Comparison of ENCODE assay signal across 1 cellular context in the genomic region with DNA sequence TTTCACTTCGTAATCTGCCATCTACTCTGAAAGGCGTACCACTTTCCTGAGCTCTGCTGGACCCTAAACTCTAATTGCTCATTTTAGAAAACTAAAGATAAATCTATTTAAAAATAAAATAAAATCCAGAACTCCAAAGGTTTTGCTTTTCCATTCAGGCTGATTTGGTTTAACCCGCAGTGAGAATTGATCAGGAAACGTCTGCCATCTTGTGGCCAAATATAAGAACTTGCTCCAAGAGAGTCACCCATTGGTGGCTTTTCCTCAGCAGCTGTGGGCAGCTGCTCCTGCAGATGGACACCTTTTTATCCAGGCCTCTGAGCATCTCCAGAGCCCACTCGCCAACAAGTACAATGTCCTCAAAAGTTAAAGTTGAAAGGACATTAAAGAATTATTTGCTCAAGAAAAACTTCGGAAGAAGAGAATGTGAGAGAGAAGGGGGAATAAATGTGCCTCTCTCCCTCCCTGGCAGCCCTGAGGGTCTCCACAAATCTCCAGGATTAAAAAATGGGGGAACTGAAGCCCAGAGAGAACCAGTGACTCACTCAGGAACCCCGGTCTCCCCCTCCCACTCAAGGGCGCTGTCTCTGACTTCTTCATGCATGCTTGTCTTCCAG.
TF ChIP-seq lines count a peak whose summit lies in the region.

No MANE protein-coding gene starts in this region.

TF ChIP-seq in WTC11, 78 proteins besides CTCF, POLR2A, EP300 and RAD21 (continued from another document):
- TF ChIP-seq ZNF512 (CRISPR knock-in tag; IDR thresholded peaks at IDR 0.05; ENCODE audit: borderline replicate concordance): no peak
- no peak for TF ChIP-seq NFYB (CRISPR knock-in tag; conservative IDR thresholded peaks at IDR 0.05; ENCODE audit: low read depth)
- no peak for TF ChIP-seq ZNF138 (CRISPR knock-in tag; conservative IDR thresholded peaks at IDR 0.05)
- no peak for TF ChIP-seq CBFB (CRISPR knock-in tag; IDR thresholded peaks at IDR 0.05; ENCODE audit: low read depth)
- TF ChIP-seq NR2C2 (CRISPR knock-in tag; IDR thresholded peaks at IDR 0.05): no peak
- TF ChIP-seq TEAD4 (CRISPR knock-in tag; IDR thresholded peaks at IDR 0.05): no peak
- no peak for TF ChIP-seq SMAD4 (CRISPR knock-in tag; IDR thresholded peaks at IDR 0.05)
- no peak for TF ChIP-seq ZNF219 (CRISPR knock-in tag; IDR thresholded peaks at IDR 0.05; ENCODE audit: borderline replicate concordance)
- no peak for TF ChIP-seq TCF7 (CRISPR knock-in tag; IDR thresholded peaks at IDR 0.05; ENCODE audit: low read depth)
- TF ChIP-seq ZNF121 (CRISPR knock-in tag; IDR thresholded peaks at IDR 0.05): no peak
- no peak for TF ChIP-seq EMX1 (CRISPR knock-in tag; IDR thresholded peaks at IDR 0.05)
TF ChIP-seq in WTC11: peak in this region for 0.
